In the genomic region with DNA sequence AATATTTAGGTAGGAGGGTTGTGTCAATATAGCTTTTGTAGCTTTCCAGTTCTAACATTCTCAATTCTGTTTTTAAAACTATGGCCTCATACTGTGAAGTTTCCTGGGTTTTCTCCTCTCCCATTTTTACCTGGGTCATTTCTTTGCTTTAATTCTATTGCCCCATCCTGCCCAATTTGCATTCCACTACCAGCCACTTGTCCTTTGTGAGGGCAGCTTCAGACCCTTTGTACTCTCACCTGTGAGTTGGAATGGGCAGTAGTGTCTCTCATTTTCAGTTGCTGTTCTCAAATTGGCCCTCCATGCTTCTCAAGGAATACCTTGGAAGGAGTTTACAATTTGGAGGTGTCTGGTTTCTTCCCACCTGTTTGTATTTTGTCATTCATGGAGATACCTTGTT, we compare ENCODE assay signal across 31 cellular contexts.
"Had no signal": no experiment of that assay in that cellular context is flagged by ENCODE, and none has a peak within 500 bp of the region (broad histone marks: within the 10 kb centered on the region; RNA-seq: fewer than 3 reads in every experiment).

No MANE protein-coding gene starts in this region.

- H3K4me2 ChIP-seq: hepatocyte had no signal

- H3K27me3 ChIP-seq: brain microvascular endothelial cell, dorsolateral prefrontal cortex, gastroesophageal sphincter, hepatocyte, pancreas, sigmoid colon, stomach, thyroid gland, upper lobe of left lung, vagina had no signal

- H3K27me3 Mint-ChIP-seq: activated naive CD4-positive, alpha-beta T cell treated with anti-CD3 and anti-CD28 coated beads, Interleukin-2, amount 10 ng/mL, durations not matched to agents 7 days and 5 days; stimulated activated naive B cell treated with anti-CD40 and anti-IgM and Interleukin-4, amounts not matched to agents 10 μg/mL and 1 μg/mL and 100 μg/mL, for 72 hours had no signal

- DNase-seq: activated CD4-positive, alpha-beta T cell treated with anti-CD3 and anti-CD28 coated beads for 48 hours; activated CD4-positive, alpha-beta T cell treated with anti-CD3 and anti-CD28 coated beads, Interleukin-2, amount 50 U/mL, for 48 hours; activated CD8-positive, alpha-beta memory T cell treated with anti-CD3 and anti-CD28 coated beads for 24 hours; activated effector memory CD4-positive, alpha-beta T cell treated with anti-CD3 and anti-CD28 coated beads, Interleukin-2, amount 50 U/mL, for 16 hours; activated naive CD4-positive, alpha-beta T cell treated with anti-CD3 and anti-CD28 coated beads, Interleukin-2, amount 10 ng/mL, durations not matched to agents 7 days and 5 days; amniotic stem cell; brain microvascular endothelial cell; dorsolateral prefrontal cortex; effector memory CD4-positive, alpha-beta T cell; erythroblast; immature natural killer cell; kidney; left colon; mammary epithelial cell; pancreas; retina; sigmoid colon; small intestine; stimulated activated naive B cell treated with anti-CD40 and anti-IgM and Interleukin-4, amounts not matched to agents 10 μg/mL and 1 μg/mL and 100 μg/mL, for 72 hours; stomach; T-helper 9 cell; thyroid gland; upper lobe of left lung had no signal

- H3K36me3 ChIP-seq: brain microvascular endothelial cell, gastroesophageal sphincter, pancreas, prostate gland, sigmoid colon, stomach, thyroid gland, upper lobe of left lung, vagina had no signal

- H3K27ac ChIP-seq: brain microvascular endothelial cell, coronary artery, dorsolateral prefrontal cortex, gastroesophageal sphincter, hepatocyte, pancreas, prostate gland, sigmoid colon, stomach, thyroid gland, upper lobe of left lung, vagina, VCaP had no signal

- H3K4me3 Mint-ChIP-seq: activated naive CD4-positive, alpha-beta T cell treated with anti-CD3 and anti-CD28 coated beads, Interleukin-2, amount 10 ng/mL, durations not matched to agents 7 days and 5 days; activated T-helper 1 cell treated with anti-CD3 and anti-CD28 coated beads, Interleukin-12 subunit alpha, Interleukin-12 subunit beta, Interleukin-2, Interleukin-4 antibody, amounts not matched to agents 30 ng/mL and 10 ng/mL and 1 ng/mL, durations not matched to agents 14 hours and 24 hours and 36 hours; immature natural killer cell; stimulated activated naive B cell treated with anti-CD40 and anti-IgM and Interleukin-4, amounts not matched to agents 10 μg/mL and 1 μg/mL and 100 μg/mL, for 72 hours; T-helper 1 cell treated with Interleukin-12 subunit alpha and Interleukin-12 subunit beta and Interleukin-4 antibody, amounts not matched to agents 30 μg/mL and 1 μg/mL, for 36 hours had no signal

- H3K4me3 ChIP-seq: coronary artery, dorsolateral prefrontal cortex, gastroesophageal sphincter, hepatocyte, pancreas, prostate gland, sigmoid colon, stomach, thyroid gland, upper lobe of left lung, vagina had no signal

- H3K27ac Mint-ChIP-seq: activated naive CD4-positive, alpha-beta T cell treated with anti-CD3 and anti-CD28 coated beads, Interleukin-2, amount 10 ng/mL, durations not matched to agents 7 days and 5 days; activated T-helper 1 cell treated with anti-CD3 and anti-CD28 coated beads, Interleukin-12 subunit alpha, Interleukin-12 subunit beta, Interleukin-2, Interleukin-4 antibody, amounts not matched to agents 30 ng/mL and 10 ng/mL and 1 ng/mL, durations not matched to agents 14 hours and 24 hours and 36 hours; immature natural killer cell; stimulated activated naive B cell treated with anti-CD40 and anti-IgM and Interleukin-4, amounts not matched to agents 10 μg/mL and 1 μg/mL and 100 μg/mL, for 72 hours; T-helper 1 cell treated with Interleukin-12 subunit alpha and Interleukin-12 subunit beta and Interleukin-4 antibody, amounts not matched to agents 30 μg/mL and 1 μg/mL, for 36 hours had no signal

- H2AFZ ChIP-seq: hepatocyte had no signal

- H3K9me3 ChIP-seq: gastroesophageal sphincter, pancreas, prostate gland, thyroid gland, upper lobe of left lung, vagina had no signal

- H3K36me3 Mint-ChIP-seq: activated naive CD4-positive, alpha-beta T cell treated with anti-CD3 and anti-CD28 coated beads, Interleukin-2, amount 10 ng/mL, durations not matched to agents 7 days and 5 days; immature natural killer cell had no signal

- H3K79me2 ChIP-seq: hepatocyte had no signal

- H3K9me3 Mint-ChIP-seq: activated T-helper 1 cell treated with anti-CD3 and anti-CD28 coated beads, Interleukin-12 subunit alpha, Interleukin-12 subunit beta, Interleukin-2, Interleukin-4 antibody, amounts not matched to agents 30 ng/mL and 10 ng/mL and 1 ng/mL, durations not matched to agents 14 hours and 24 hours and 36 hours had no signal

- H3K4me1 ChIP-seq: gastroesophageal sphincter, pancreas, prostate gland, sigmoid colon, stomach, thyroid gland, upper lobe of left lung, vagina had no signal

- H3K4me1 Mint-ChIP-seq: activated naive CD4-positive, alpha-beta T cell treated with anti-CD3 and anti-CD28 coated beads, Interleukin-2, amount 10 ng/mL, durations not matched to agents 7 days and 5 days; immature natural killer cell; stimulated activated naive B cell treated with anti-CD40 and anti-IgM and Interleukin-4, amounts not matched to agents 10 μg/mL and 1 μg/mL and 100 μg/mL, for 72 hours had no signal
